Comparison of ENCODE assay signal across 9 cellular contexts in genomic region chr19:38320969-38321339, GRCh38. TPM values are rescaled to one million over a fixed set of nuclear protein-coding genes. Genes with fewer than 3 reads are reported as not detected.
A peak's percentile ranks its signal among the peaks of the same experiment; 100 is the strongest.
DNase-seq lines count a peak whose midpoint lies in the region; ATAC-seq and TF ChIP-seq lines count a peak whose summit lies in the region.
"Had no signal": no experiment of that assay in that cellular context is flagged by ENCODE, and none has a peak within 500 bp of the region (broad histone marks: within the 10 kb centered on the region; RNA-seq: fewer than 3 reads in every experiment).

No MANE protein-coding gene starts in this region.

- no peak overlapping the region for H3K27ac ChIP-seq in CD4-positive, alpha-beta T cell (ENCODE audit: low read depth, low read length)
- H3K27ac ChIP-seq in Peyer's patch (peak overlapping the region in 3 of 4 donors; percentile 3 to 67 (median 5)), esophagus squamous epithelium (peak overlapping the region; percentile 87 to 93 (median 90)), trophoblast cell (ENCODE audit: low read depth, low read length) (no peak overlapping the region)

- H3K9me3 Mint-ChIP-seq in CD4-positive, alpha-beta T cell: no peaks in the 10 kb centered on the region

- no peak overlapping the region for H3K4ac ChIP-seq in trophoblast cell (ENCODE audit: low read depth, low read length)

- no peak overlapping the region for H3K14ac ChIP-seq in trophoblast cell (ENCODE audit: low read length)

- no peak overlapping the region for H4K12ac ChIP-seq in trophoblast cell (ENCODE audit: low read depth, low read length)

- H3K9me3 ChIP-seq in CD4-positive, alpha-beta T cell (ENCODE audit: control insufficient read depth, low read length): no peaks in the 10 kb centered on the region
- H3K9me3 ChIP-seq in Peyer's patch (no peaks in the 10 kb centered on the region), esophagus squamous epithelium (no peaks in the 10 kb centered on the region), trophoblast cell (ENCODE audit: insufficient read depth, low read depth, low read length) (no peaks in the 10 kb centered on the region)

- H2BK5ac ChIP-seq in trophoblast cell (ENCODE audit: low read depth, low read length, poor library complexity): no peak overlapping the region

- H3K36me3 ChIP-seq in Peyer's patch (peaks cover 0 to 9% (median 0%) of the 10 kb centered on the region in 3 donors), esophagus squamous epithelium (peaks cover 6 to 29% (median 9%) of the 10 kb centered on the region in 3 donors), trophoblast cell (ENCODE audit: control insufficient read depth in 1 of 2, insufficient read depth in 2 of 2, low read length in 2 of 2) (no peaks in the 10 kb centered on the region)

- H3K4me1 ChIP-seq in Peyer's patch (peaks cover 0 to 36% (median 12%) of the 10 kb centered on the region in 4 donors), esophagus squamous epithelium (peaks cover 34 to 87% (median 47%) of the 10 kb centered on the region in 3 donors), trophoblast cell (ENCODE audit: control insufficient read depth in 1 of 2, insufficient read depth in 2 of 2, low read length in 2 of 2) (peaks cover 10 to 21% of the 10 kb centered on the region in 2 experiments)

- CTCF ChIA-PET in CD4-positive, alpha-beta T cell (lab: Charles Lee): interaction anchor here (0.6 to 1.1 kb wide), 3 partner anchors 14 to 54 kb away, joined by 3 read pairs; partner anchors contain the start of gene CATSPERG

- peak overlapping the region; percentile 33 for H4K91ac ChIP-seq in trophoblast cell (ENCODE audit: low read depth, low read length)

- H3K79me2 ChIP-seq in trophoblast cell (ENCODE audit: control insufficient read depth, insufficient read depth, low read length, poor library complexity): peaks cover 4% of the 10 kb centered on the region

- intact Hi-C loops in CD4-positive, alpha-beta T cell (cut with DNase I, micrococcal nuclease): no loop called here
- intact Hi-C loops in esophagus squamous epithelium (cut with DNase I): no loop called here

- peaks cover 19% of the 10 kb centered on the region for H3K36me3 Mint-ChIP-seq in CD4-positive, alpha-beta T cell (ENCODE audit: low read depth)

- no peak for DNase-seq in CD4-positive, alpha-beta T cell
- DNase-seq in Peyer's patch (no peak), esophagus squamous epithelium (lab: John Stamatoyannopoulos, UW) (no peak), trophoblast cell (no peak), H4 (ENCODE audit: low spot score) (no peak)
- DNase-seq: Karpas-422 had no signal

- H3K4me3 ChIP-seq in Peyer's patch: peak overlapping the region in 2 of 4 donors; percentile 68 to 81
- H3K4me3 ChIP-seq in esophagus squamous epithelium: peak overlapping the region; percentile 62 to 86 (median 78)
- H3K4me3 ChIP-seq in trophoblast cell (ENCODE audit: low read depth, low read length): no peak overlapping the region

- no peak overlapping the region for H2BK120ac ChIP-seq in trophoblast cell (ENCODE audit: insufficient read depth, low read length, poor library complexity)

- POLR2A ChIA-PET in CD4-positive, alpha-beta T cell (lab: Charles Lee): interaction anchor here (0.9 to 1.7 kb wide), 2 partner anchors 16 to 55 kb away, joined by 3 to 5 read pairs; no protein-coding TSS in a partner anchor

- H3K79me1 ChIP-seq in trophoblast cell (ENCODE audit: low read length): peaks cover 7% of the 10 kb centered on the region

- TF ChIP-seq POLR2A in Peyer's patch (IDR thresholded peaks at IDR 0.05): no peak
- no peak for TF ChIP-seq POLR2A in esophagus squamous epithelium (IDR thresholded peaks at IDR 0.05)

- no peak overlapping the region for H3K9ac ChIP-seq in trophoblast cell (ENCODE audit: low read length)

- no peak overlapping the region for H3K23ac ChIP-seq in trophoblast cell (ENCODE audit: low read length)

- no peak overlapping the region for H4K8ac ChIP-seq in trophoblast cell (ENCODE audit: low read depth, low read length)

- H2BK12ac ChIP-seq in trophoblast cell (ENCODE audit: low read length): peak overlapping the region; percentile 31

- peak overlapping the region; percentile 53 for H3K27ac Mint-ChIP-seq in CD4-positive, alpha-beta T cell

- ATAC-seq in CD4-positive, alpha-beta T cell (ENCODE audit: poor library complexity): no peak
- ATAC-seq in HG02623 (IDR thresholded peaks at IDR 0.05; ENCODE audit: unreplicated experiment) (no peak), GM18858 (IDR thresholded peaks at IDR 0.05; ENCODE audit: unreplicated experiment) (no peak), HG03460 (IDR thresholded peaks at IDR 0.05; ENCODE audit: unreplicated experiment) (no peak)

- H3K27me3 Mint-ChIP-seq in CD4-positive, alpha-beta T cell: no peaks in the 10 kb centered on the region

- H3K4me1 Mint-ChIP-seq in CD4-positive, alpha-beta T cell (ENCODE audit: low read depth): peaks cover 55% of the 10 kb centered on the region

- H2AK5ac ChIP-seq in trophoblast cell (ENCODE audit: low read length): no peak overlapping the region

- no peak overlapping the region for H3K4me2 ChIP-seq in trophoblast cell (ENCODE audit: low read length)

- 83 to 95% methylated on average over 2 to 3 of the region's 3 CpGs for WGBS in esophagus squamous epithelium, 2 donors
- no CpG with 5 or more reads among the region's 3 CpGs for WGBS in trophoblast cell (ENCODE audit: extremely low coverage, insufficient coverage, insufficient read length)

- TF ChIP-seq CTCF in CD4-positive, alpha-beta T cell (IDR thresholded peaks at IDR 0.05): no peak
- TF ChIP-seq CTCF in Peyer's patch (IDR thresholded peaks at IDR 0.05): no peak
- TF ChIP-seq CTCF in esophagus squamous epithelium (IDR thresholded peaks at IDR 0.05): no peak

- H2AFZ ChIP-seq in trophoblast cell (ENCODE audit: insufficient read depth, low read length, poor library complexity): no peak overlapping the region

- H3K4me3 Mint-ChIP-seq in CD4-positive, alpha-beta T cell: peak overlapping the region; percentile 89

- no peak overlapping the region for H3K18ac ChIP-seq in trophoblast cell (ENCODE audit: low read length)

- no peaks in the 10 kb centered on the region for H3K27me3 ChIP-seq in CD4-positive, alpha-beta T cell (ENCODE audit: control insufficient read depth, insufficient read depth, low read length)
- no peaks in the 10 kb centered on the region for H3K27me3 ChIP-seq in Peyer's patch
- no peaks in the 10 kb centered on the region for H3K27me3 ChIP-seq in esophagus squamous epithelium
- no peaks in the 10 kb centered on the region for H3K27me3 ChIP-seq in trophoblast cell (ENCODE audit: insufficient read depth, low read length)

RNA-seq across cellular contexts. Expression of gene KCNK6, which starts 1.3 kb away (rescaled TPM):
- total RNA-seq in CD4-positive, alpha-beta T cell: 1 to 10 TPM; 3.0 to 3.1 TPM
- total RNA-seq in Peyer's patch (10 to 100 TPM in 2 of 4 donors, 1 to 10 TPM in 2; 7.4 to 19.3 (median 12.3) TPM), esophagus squamous epithelium (10 to 100 TPM; 13.7 to 27.0 (median 21.6) TPM)
- 8.6 and 9.0 TPM in 2 replicates for polyA plus RNA-seq in trophoblast cell (2013)
- total RNA-seq in H4 (2014; rRNA removed; shearing (Covaris generic)): 0.04 TPM in 1 of 2 replicates, not detected in the other

RNA-seq across cellular contexts. Expression of gene YIF1B, which starts 5.2 kb away (rescaled TPM):
- total RNA-seq in CD4-positive, alpha-beta T cell: 10 to 100 TPM; 15.9 to 17.1 TPM
- 10 to 100 TPM; 11.6 to 31.4 (median 15.0) TPM for total RNA-seq in Peyer's patch
- total RNA-seq in esophagus squamous epithelium: 10 to 100 TPM; 24.0 to 42.8 (median 27.3) TPM
- polyA plus RNA-seq in trophoblast cell (2013): 60.0 and 60.1 TPM in 2 replicates
- 138 and 146 TPM in 2 replicates for total RNA-seq in H4 (2014; rRNA removed; shearing (Covaris generic))

RNA-seq across cellular contexts. Expression of gene CATSPERG, which starts 14.7 kb away (rescaled TPM):
- 1 to 10 TPM; 8.0 to 9.6 TPM for total RNA-seq in CD4-positive, alpha-beta T cell
- total RNA-seq in Peyer's patch (10 to 100 TPM in 3 of 4 donors, 1 to 10 TPM in 1; 5.0 to 51.0 (median 22.8) TPM), esophagus squamous epithelium (1 to 10 TPM in 2 of 4 donors, under 1 TPM in 2; 0.19 to 5.3 (median 1.1) TPM)
- polyA plus RNA-seq in trophoblast cell (2013): 1.2 and 1.3 TPM in 2 replicates
- 2.0 TPM in 1 of 2 replicates, not detected in the other for total RNA-seq in H4 (2014; rRNA removed; shearing (Covaris generic))

RNA-seq across cellular contexts. Expression of gene C19orf33, which starts 16.9 kb away (rescaled TPM):
- not detected for total RNA-seq in CD4-positive, alpha-beta T cell
- total RNA-seq in Peyer's patch (100 to 1,000 TPM in 3 of 4 donors, 10 to 100 TPM in 1; 39.6 to 444 (median 348) TPM), esophagus squamous epithelium (100 to 1,000 TPM; 354 to 843 (median 469) TPM)
- 3.7 and 4.0 TPM in 2 replicates for polyA plus RNA-seq in trophoblast cell (2013)
- total RNA-seq in H4 (2014; rRNA removed; shearing (Covaris generic)): 2.7 TPM in 1 of 2 replicates, not detected in the other

RNA-seq across cellular contexts. Expression of gene PSMD8, which starts 53.4 kb away (rescaled TPM):
- 10 to 100 TPM; 61.2 to 64.4 TPM for total RNA-seq in CD4-positive, alpha-beta T cell
- total RNA-seq in Peyer's patch (100 to 1,000 TPM; 118 to 211 (median 164) TPM), esophagus squamous epithelium (100 to 1,000 TPM; 172 to 231 (median 197) TPM)
- 201 and 203 TPM in 2 replicates for polyA plus RNA-seq in trophoblast cell (2013)
- 743 and 838 TPM in 2 replicates for total RNA-seq in H4 (2014; rRNA removed; shearing (Covaris generic))

Comparison
In these comparisons a context has a peak if more than half of its experiments do, and no peak if none do; other contexts are left out.
1. H3K27ac ChIP-seq: peak in Peyer's patch (3 of 4) and esophagus squamous epithelium (4 of 4); none in CD4-positive, alpha-beta T cell (single experiment) and trophoblast cell (single experiment).